Comparison of ENCODE assay signal across 18 cellular contexts in genomic region chr6:30258204-30258603, GRCh38. TPM values are rescaled to one million over a fixed set of nuclear protein-coding genes. Genes with fewer than 3 reads are reported as not detected.
DNase-seq lines count a peak whose midpoint lies in the region; ATAC-seq and TF ChIP-seq lines count a peak whose summit lies in the region.
"Had no signal": no experiment of that assay in that cellular context is flagged by ENCODE, and none has a peak within 500 bp of the region (broad histone marks: within the 10 kb centered on the region; RNA-seq: fewer than 3 reads in every experiment).

No MANE protein-coding gene starts in this region.

- H3K9me3 Mint-ChIP-seq in activated CD4-positive, alpha-beta T cell treated with anti-CD3 and anti-CD28 coated beads, Interleukin-2, amount 10 ng/mL, durations not matched to agents 24 days and 14 days, result peaks cover 8% of the 10 kb centered on the region
- H3K9me3 Mint-ChIP-seq in activated naive CD4-positive, alpha-beta T cell treated with anti-CD3 and anti-CD28 coated beads, Interleukin-2, amount 50 U/mL, for 72 hours, result no peaks in the 10 kb centered on the region
- no peaks in the 10 kb centered on the region for H3K9me3 Mint-ChIP-seq in natural killer cell treated with Interleukin-12 subunit alpha and Interleukin-12 subunit beta and Interleukin-15 and Interleukin-18, amount 100 ng/mL, for 72 hours
- H3K9me3 Mint-ChIP-seq in Caco-2 (ENCODE audit: unreplicated experiment), result no peaks in the 10 kb centered on the region
- H3K9me3 Mint-ChIP-seq: stimulated activated naive CD8-positive, alpha-beta T cell treated with anti-CD3 and anti-CD28 coated beads, Interleukin-15, Interleukin-2, amounts not matched to agents 100 ng/mL and 50 ng/mL, for 24 hours had no signal

- H3K27ac ChIP-seq in sigmoid colon, result no peak overlapping the region
- H3K27ac ChIP-seq: body of pancreas, left ventricle myocardium inferior, vagina had no signal

- H3K9me3 ChIP-seq in Caco-2 (no peaks in the 10 kb centered on the region), sigmoid colon (no peaks in the 10 kb centered on the region)
- H3K9me3 ChIP-seq: body of pancreas, left ventricle myocardium inferior, vagina had no signal

- BruUV-seq in Caco-2 (replicated peaks; lab: Mats Ljungman, UMichigan), result no TSS peak

- POLR2A ChIA-PET in Caco-2 (lab: Charles Lee), result no interaction called here

- H3K36me3 ChIP-seq in Caco-2 (ENCODE audit: control insufficient read depth, insufficient read depth, low read length) (no peaks in the 10 kb centered on the region), sigmoid colon (no peaks in the 10 kb centered on the region)
- H3K36me3 ChIP-seq: left ventricle myocardium inferior, vagina had no signal

- peaks cover 13% of the 10 kb centered on the region for H3K4me1 Mint-ChIP-seq in activated CD4-positive, alpha-beta T cell treated with anti-CD3 and anti-CD28 coated beads, Interleukin-2, amount 10 ng/mL, durations not matched to agents 24 days and 14 days
- peaks cover 19 to 40% of the 10 kb centered on the region in 2 donors for H3K4me1 Mint-ChIP-seq in natural killer cell treated with Interleukin-12 subunit alpha and Interleukin-12 subunit beta and Interleukin-15 and Interleukin-18, amount 100 ng/mL, for 72 hours (ENCODE audit: low read depth in 2 of 2)
- H3K4me1 Mint-ChIP-seq in Caco-2 (ENCODE audit: low read depth, unreplicated experiment), result no peaks in the 10 kb centered on the region

- peak; percentile 50 to 59 for ATAC-seq in activated naive CD4-positive, alpha-beta T cell treated with anti-CD3 and anti-CD28 coated beads, Interleukin-2, amount 50 U/mL, for 72 hours
- ATAC-seq in natural killer cell treated with Interleukin-12 subunit alpha and Interleukin-12 subunit beta and Interleukin-15 and Interleukin-18, amount 100 ng/mL, for 72 hours, result peak; percentile 77 to 81

- peaks cover 8% of the 10 kb centered on the region for H3K36me3 Mint-ChIP-seq in activated CD4-positive, alpha-beta T cell treated with anti-CD3 and anti-CD28 coated beads, Interleukin-2, amount 10 ng/mL, durations not matched to agents 24 days and 14 days (ENCODE audit: low read depth)
- H3K36me3 Mint-ChIP-seq in activated naive CD4-positive, alpha-beta T cell treated with anti-CD3 and anti-CD28 coated beads, Interleukin-2, amount 50 U/mL, for 72 hours, result no peaks in the 10 kb centered on the region
- no peaks in the 10 kb centered on the region for H3K36me3 Mint-ChIP-seq in natural killer cell treated with Interleukin-12 subunit alpha and Interleukin-12 subunit beta and Interleukin-15 and Interleukin-18, amount 100 ng/mL, for 72 hours
- peaks cover 10% of the 10 kb centered on the region for H3K36me3 Mint-ChIP-seq in Caco-2 (ENCODE audit: insufficient read depth, unreplicated experiment)

- H3K27me3 ChIP-seq in Caco-2 (replicated peaks; ENCODE audit: control insufficient read depth, insufficient read depth, low read length), result no peaks in the 10 kb centered on the region
- H3K27me3 ChIP-seq in sigmoid colon, result no peaks in the 10 kb centered on the region
- H3K27me3 ChIP-seq: body of pancreas, vagina had no signal

- peaks cover 33% of the 10 kb centered on the region for H3K27me3 Mint-ChIP-seq in activated CD4-positive, alpha-beta T cell treated with anti-CD3 and anti-CD28 coated beads, Interleukin-2, amount 10 ng/mL, durations not matched to agents 24 days and 14 days
- H3K27me3 Mint-ChIP-seq in natural killer cell treated with Interleukin-12 subunit alpha and Interleukin-12 subunit beta and Interleukin-15 and Interleukin-18, amount 100 ng/mL, for 72 hours, result peaks cover 0 to 13% of the 10 kb centered on the region in 2 donors
- H3K27me3 Mint-ChIP-seq in Caco-2 (ENCODE audit: insufficient read depth, unreplicated experiment), result peaks cover 12% of the 10 kb centered on the region

- CTCF ChIA-PET in Caco-2 (lab: Charles Lee), result no interaction called here

- no peak for TF ChIP-seq POLR2A in sigmoid colon (IDR thresholded peaks at IDR 0.05)

- H3K4me3 Mint-ChIP-seq in activated CD4-positive, alpha-beta T cell treated with anti-CD3 and anti-CD28 coated beads, Interleukin-2, amount 10 ng/mL, durations not matched to agents 24 days and 14 days, result peak overlapping the region; percentile 13
- peak overlapping the region; percentile 71 for H3K4me3 Mint-ChIP-seq in natural killer cell treated with Interleukin-12 subunit alpha and Interleukin-12 subunit beta and Interleukin-15 and Interleukin-18, amount 100 ng/mL, for 72 hours
- H3K4me3 Mint-ChIP-seq in Caco-2 (ENCODE audit: unreplicated experiment), result no peak overlapping the region

- no peak for TF ChIP-seq EP300 in sigmoid colon (IDR thresholded peaks at IDR 0.05)

- WGBS in sigmoid colon, 2 donors, result 61 to 67% methylated on average over 3 of the region's 3 CpGs

- TF ChIP-seq CTCF in GM20000 (IDR thresholded peaks at IDR 0.05; ENCODE audit: extremely low read depth, missing control alignments), result no peak
- no peak for TF ChIP-seq CTCF in Caco-2 (IDR thresholded peaks at IDR 0.05; ENCODE audit: insufficient read depth in 1 of 2, low read depth in 1 of 2, low read length in 1 of 2, severe bottlenecking in 1 of 2, unreplicated experiment in 1 of 2)
- no peak for TF ChIP-seq CTCF in sigmoid colon (IDR thresholded peaks at IDR 0.05)

- H3K4me1 ChIP-seq in Caco-2 (peaks cover 8% of the 10 kb centered on the region), sigmoid colon (peaks cover 0 to 9% (median 4%) of the 10 kb centered on the region in 4 donors)

- no peak overlapping the region for H3K27ac Mint-ChIP-seq in activated CD4-positive, alpha-beta T cell treated with anti-CD3 and anti-CD28 coated beads, Interleukin-2, amount 10 ng/mL, durations not matched to agents 24 days and 14 days
- H3K27ac Mint-ChIP-seq in activated naive CD4-positive, alpha-beta T cell treated with anti-CD3 and anti-CD28 coated beads, Interleukin-2, amount 50 U/mL, for 72 hours, result peak overlapping the region in 1 of 2 donors; percentile 89
- peak overlapping the region; percentile 22 to 86 for H3K27ac Mint-ChIP-seq in natural killer cell treated with Interleukin-12 subunit alpha and Interleukin-12 subunit beta and Interleukin-15 and Interleukin-18, amount 100 ng/mL, for 72 hours
- H3K27ac Mint-ChIP-seq in Caco-2 (ENCODE audit: unreplicated experiment), result no peak overlapping the region

- intact Hi-C loops in activated CD4-positive, alpha-beta T cell treated with anti-CD3 and anti-CD28 coated beads, Interleukin-2, amount 10 ng/mL, durations not matched to agents 24 days and 14 days (cut with micrococcal nuclease), result loop anchor here (5.0 kb wide), 1 partner anchor 46 kb away; the partner anchor contains the start of gene TRIM26
- intact Hi-C loops in Caco-2 (cut with micrococcal nuclease; ENCODE audit: unreplicated experiment), result no loop called here
- intact Hi-C loops in sigmoid colon (cut with DNase I), result no loop called here

- H3K4me3 ChIP-seq in Caco-2 (ENCODE audit: low read depth, low read length), result no peak overlapping the region
- H3K4me3 ChIP-seq in sigmoid colon, result no peak overlapping the region
- H3K4me3 ChIP-seq: body of pancreas, vagina had no signal

- DNase-seq in activated CD4-positive, alpha-beta T cell treated with anti-CD3 and anti-CD28 coated beads, Interleukin-2, amount 10 ng/mL, durations not matched to agents 24 days and 14 days, result peak; percentile 60
- no peak for DNase-seq in activated CD4-positive, alpha-beta T cell treated with anti-CD3 and anti-CD28 coated beads, Interleukin-2, amount 50 U/mL, for 1 hour
- DNase-seq in GM20000 (ENCODE audit: low spot score), result peak; percentile 18
- DNase-seq in activated naive CD4-positive, alpha-beta T cell treated with anti-CD3 and anti-CD28 coated beads, Interleukin-2, amount 50 U/mL, for 72 hours (ENCODE audit: low spot score in 2 of 2), result no peak
- no peak for DNase-seq in natural killer cell treated with Interleukin-12 subunit alpha and Interleukin-12 subunit beta and Interleukin-15 and Interleukin-18, amount 100 ng/mL, for 72 hours (ENCODE audit: low spot score)
- DNase-seq in Caco-2, result no peak
- DNase-seq in SW480 (ENCODE audit: low spot score), result no peak
- no peak for DNase-seq in sigmoid colon
- DNase-seq: body of pancreas; effector CD4-positive, alpha-beta T cell; GF-D8; left ventricle myocardium inferior; NCI-H1092; NCI-H2171 treated with DMSO at 0.1 percent for 48 hours; retina; stimulated activated CD4-positive, alpha-beta T cell treated with anti-CD3 and anti-CD28 coated beads, Interleukin-2, amount 100 ng/mL, for 48 hours had no signal

RNA-seq across cellular contexts. Expression of gene TRIM26, which starts 45.0 kb away (rescaled TPM):
- 58.3 and 60.1 TPM in 2 replicates for total RNA-seq in activated CD4-positive, alpha-beta T cell treated with anti-CD3 and anti-CD28 coated beads, Interleukin-2, amount 10 ng/mL, durations not matched to agents 24 days and 14 days
- total RNA-seq in activated naive CD4-positive, alpha-beta T cell treated with anti-CD3 and anti-CD28 coated beads, Interleukin-2, amount 50 U/mL, for 72 hours, result 10 to 100 TPM; 41.3 to 43.0 TPM
- total RNA-seq in natural killer cell treated with Interleukin-12 subunit alpha and Interleukin-12 subunit beta and Interleukin-15 and Interleukin-18, amount 100 ng/mL, for 72 hours, result 10 to 100 TPM; 87.5 to 92.0 TPM
- total RNA-seq in Caco-2 (2022) (48.1 and 49.0 TPM in 2 replicates), sigmoid colon (10 to 100 TPM; 34.2 to 42.7 (median 41.4) TPM)
- 10 to 100 TPM; 35.4 to 60.4 (median 39.3) TPM for polyA plus RNA-seq in sigmoid colon

Comparison
In these comparisons a context has a peak if more than half of its experiments do, and no peak if none do; other contexts are left out.
1. DNase-seq: peak in activated CD4-positive, alpha-beta T cell treated with anti-CD3 and anti-CD28 coated beads, Interleukin-2, amount 10 ng/mL, durations not matched to agents 24 days and 14 days (single experiment) and GM20000 (single experiment); none in activated CD4-positive, alpha-beta T cell treated with anti-CD3 and anti-CD28 coated beads, Interleukin-2, amount 50 U/mL, for 1 hour (single experiment), activated naive CD4-positive, alpha-beta T cell treated with anti-CD3 and anti-CD28 coated beads, Interleukin-2, amount 50 U/mL, for 72 hours (0 of 2), natural killer cell treated with Interleukin-12 subunit alpha and Interleukin-12 subunit beta and Interleukin-15 and Interleukin-18, amount 100 ng/mL, for 72 hours (single experiment), Caco-2 (0 of 2), SW480 (single experiment) and sigmoid colon (single experiment).
2. H3K27ac Mint-ChIP-seq: peak in natural killer cell treated with Interleukin-12 subunit alpha and Interleukin-12 subunit beta and Interleukin-15 and Interleukin-18, amount 100 ng/mL, for 72 hours (2 of 2); none in activated CD4-positive, alpha-beta T cell treated with anti-CD3 and anti-CD28 coated beads, Interleukin-2, amount 10 ng/mL, durations not matched to agents 24 days and 14 days (single experiment) and Caco-2 (single experiment).